In the genomic region with DNA sequence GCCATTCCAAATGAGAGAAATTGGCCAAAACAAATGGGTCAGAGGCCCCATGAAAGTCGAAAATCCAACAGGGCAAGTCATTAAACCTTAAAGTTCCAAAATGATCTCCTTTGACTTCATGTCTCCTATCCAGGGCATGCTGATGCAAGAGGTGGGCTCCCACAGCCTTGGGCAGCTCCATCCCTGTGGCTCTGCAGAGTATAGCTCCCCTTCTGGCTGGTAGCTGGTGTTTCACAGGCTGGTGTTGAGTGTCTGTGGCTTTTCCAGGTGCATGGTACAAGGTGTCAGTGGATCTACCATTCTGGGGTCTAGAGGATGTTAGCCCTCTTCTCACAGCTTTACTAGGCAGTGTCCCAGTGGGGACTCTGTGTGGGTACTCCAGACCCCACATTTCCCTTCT, we compare ENCODE assay signal across 29 cellular contexts.
"Had no signal": no experiment of that assay in that cellular context is flagged by ENCODE, and none has a peak within 500 bp of the region (broad histone marks: within the 10 kb centered on the region; RNA-seq: fewer than 3 reads in every experiment).

No MANE protein-coding gene starts in this region.

- DNase-seq: naive thymus-derived CD4-positive, alpha-beta T cell; natural killer cell; nucleus accumbens; pancreas; psoas muscle; right cardiac atrium; right lobe of liver; sigmoid colon; small intestine; stimulated activated CD4-positive, alpha-beta T cell treated with anti-CD3 and anti-CD28 coated beads, Interleukin-15, amount 100 ng/mL, for 24 hours; stimulated activated CD4-positive, alpha-beta T cell treated with anti-CD3 and anti-CD28 coated beads, Interleukin-2, amount 100 ng/mL, for 24 hours; stimulated activated CD4-positive, alpha-beta T cell treated with anti-CD3 and anti-CD28 coated beads, Interleukin-2, amount 100 ng/mL, for 48 hours; stimulated activated CD4-positive, alpha-beta T cell treated with anti-CD3 and anti-CD28 coated beads, Interleukin-4, amount 100 ng/mL, for 24 hours; stimulated activated naive CD4-positive, alpha-beta T cell; stimulated activated naive CD8-positive, alpha-beta T cell treated with anti-CD3 and anti-CD28 coated beads, Interleukin-15, amount 100 ng/mL, for 72 hours; stimulated activated naive CD8-positive, alpha-beta T cell treated with anti-CD3 and anti-CD28 coated beads, Interleukin-15, Interleukin-2, amounts not matched to agents 100 U/mL and 50 U/mL, for 24 hours; substantia nigra; testis; tibial artery; transverse colon; upper lobe of right lung; uterus had no signal

- H3K4me1 Mint-ChIP-seq: natural killer cell; nephron; neural progenitor cell; stimulated activated memory B cell treated with anti-CD40 and anti-IgM and Interleukin-4, amounts not matched to agents 10 μg/mL and 1 μg/mL and 100 μg/mL, for 72 hours; stimulated activated naive CD8-positive, alpha-beta T cell treated with anti-CD3 and anti-CD28 coated beads, Interleukin-15, amount 100 ng/mL, for 72 hours had no signal

- H3K4me2 ChIP-seq: neural progenitor cell had no signal

- ATAC-seq: naive thymus-derived CD4-positive, alpha-beta T cell; natural killer cell; pancreas; psoas muscle; right cardiac atrium; right lobe of liver; stimulated activated memory B cell treated with anti-CD40 and anti-IgM and Interleukin-4, amounts not matched to agents 10 μg/mL and 1 μg/mL and 100 μg/mL, for 72 hours; stimulated activated naive CD8-positive, alpha-beta T cell treated with anti-CD3 and anti-CD28 coated beads, Interleukin-15, amount 100 ng/mL, for 72 hours; stimulated activated naive CD8-positive, alpha-beta T cell treated with anti-CD3 and anti-CD28 coated beads, Interleukin-15, Interleukin-2, amounts not matched to agents 100 U/mL and 50 U/mL, for 24 hours; upper lobe of right lung had no signal

- H3K27ac ChIP-seq: neural progenitor cell, neutrophil, pancreas, psoas muscle, right lobe of liver, sigmoid colon, suprapubic skin, testis, tibial artery, transverse colon, upper lobe of right lung, uterus had no signal

- H3K27me3 ChIP-seq: neural progenitor cell, neutrophil, pancreas, right lobe of liver, sigmoid colon, suprapubic skin, testis, tibial artery, transverse colon, upper lobe of right lung, uterus had no signal

- H3K27me3 Mint-ChIP-seq: progenitor cell of endocrine pancreas; stimulated activated memory B cell treated with anti-CD40 and anti-IgM and Interleukin-4, amounts not matched to agents 10 μg/mL and 1 μg/mL and 100 μg/mL, for 72 hours had no signal

- H3K36me3 ChIP-seq: neural progenitor cell, neutrophil, pancreas, right lobe of liver, sigmoid colon, suprapubic skin, tibial artery, transverse colon, upper lobe of right lung, uterus had no signal

- H3K27ac Mint-ChIP-seq: naive thymus-derived CD4-positive, alpha-beta T cell; natural killer cell; nephron; neural progenitor cell; progenitor cell of endocrine pancreas; stimulated activated memory B cell treated with anti-CD40 and anti-IgM and Interleukin-4, amounts not matched to agents 10 μg/mL and 1 μg/mL and 100 μg/mL, for 72 hours; stimulated activated naive CD8-positive, alpha-beta T cell treated with anti-CD3 and anti-CD28 coated beads, Interleukin-15, amount 100 ng/mL, for 72 hours; type B pancreatic cell had no signal

- H3K4me3 ChIP-seq: neural progenitor cell, pancreas, psoas muscle, right lobe of liver, sigmoid colon, suprapubic skin, testis, tibial artery, transverse colon, upper lobe of right lung, uterus had no signal

- H3K9ac ChIP-seq: neural progenitor cell had no signal

- H2AFZ ChIP-seq: neural progenitor cell had no signal

- H3K36me3 Mint-ChIP-seq: naive thymus-derived CD4-positive, alpha-beta T cell; natural killer cell; neural progenitor cell; stimulated activated memory B cell treated with anti-CD40 and anti-IgM and Interleukin-4, amounts not matched to agents 10 μg/mL and 1 μg/mL and 100 μg/mL, for 72 hours; type B pancreatic cell had no signal

- H3K4me1 ChIP-seq: neural progenitor cell, pancreas, psoas muscle, right lobe of liver, sigmoid colon, suprapubic skin, testis, tibial artery, transverse colon, upper lobe of right lung, uterus had no signal

- H3K9me3 ChIP-seq: neutrophil, pancreas, psoas muscle, right lobe of liver, sigmoid colon, suprapubic skin, testis, uterus had no signal

- H3K4me3 Mint-ChIP-seq: naive thymus-derived CD4-positive, alpha-beta T cell; natural killer cell; nephron; neural progenitor cell; stimulated activated memory B cell treated with anti-CD40 and anti-IgM and Interleukin-4, amounts not matched to agents 10 μg/mL and 1 μg/mL and 100 μg/mL, for 72 hours; stimulated activated naive CD8-positive, alpha-beta T cell treated with anti-CD3 and anti-CD28 coated beads, Interleukin-15, amount 100 ng/mL, for 72 hours; type B pancreatic cell had no signal
